Comparison of ENCODE assay signal across 17 cellular contexts in the genomic region with DNA sequence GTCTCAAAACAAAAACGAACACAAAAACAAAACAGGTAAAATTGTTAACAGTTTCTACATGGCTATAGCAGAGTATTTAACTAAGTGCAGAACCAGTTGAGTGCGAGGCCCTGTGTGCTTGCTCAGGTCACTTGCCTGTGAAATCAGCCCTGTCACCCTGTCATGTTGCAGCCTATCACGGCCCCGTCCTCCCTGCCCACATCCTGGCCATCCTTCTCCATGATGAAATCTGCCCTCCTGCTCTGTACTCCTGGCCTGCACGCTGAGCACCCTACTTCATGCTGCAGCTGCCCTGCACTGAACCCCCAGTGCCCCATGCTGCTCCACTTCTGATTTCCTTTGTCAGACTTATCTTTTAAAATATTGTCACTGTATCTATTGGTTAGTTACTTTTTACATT.
"Had no signal": no experiment of that assay in that cellular context is flagged by ENCODE, and none has a peak within 500 bp of the region (broad histone marks: within the 10 kb centered on the region; RNA-seq: fewer than 3 reads in every experiment).

No MANE protein-coding gene starts in this region.

- DNase-seq: activated CD4-positive, alpha-beta T cell treated with anti-CD3 and anti-CD28 coated beads for 48 hours; activated naive CD4-positive, alpha-beta T cell treated with anti-CD3 and anti-CD28 coated beads, Interleukin-2, amount 10 ng/mL, durations not matched to agents 7 days and 5 days; activated T-cell treated with anti-CD3 and anti-CD28 coated beads for 4 hours; caudate nucleus; effector CD4-positive, alpha-beta T cell; foreskin melanocyte; heart left ventricle; islet precursor cell; left lung; nephron progenitor cell; stimulated activated CD4-positive, alpha-beta T cell treated with anti-CD3 and anti-CD28 coated beads, Interleukin-2, amount 100 ng/mL, for 48 hours; stimulated activated naive CD4-positive, alpha-beta T cell treated with Interleukin-2 at 50 U/mL for 16 hours; T-helper 9 cell; testis; upper lobe of right lung had no signal

- ATAC-seq: left lung, upper lobe of right lung had no signal

- H3K4me1 ChIP-seq: left lung, testis, upper lobe of right lung had no signal

- H3K9me3 ChIP-seq: heart left ventricle, left lung, testis, upper lobe of right lung had no signal

- H3K4me3 ChIP-seq: coronary artery, heart left ventricle, left lung, testis, upper lobe of right lung had no signal

- H3K27me3 ChIP-seq: heart left ventricle, left lung, testis, upper lobe of right lung had no signal

- H3K36me3 ChIP-seq: heart left ventricle, left lung, upper lobe of right lung had no signal

- H3K27ac ChIP-seq: coronary artery, heart left ventricle, left lung, testis, upper lobe of right lung, VCaP had no signal
